Comparison of ENCODE assay signal across 16 cellular contexts in the genomic region with DNA sequence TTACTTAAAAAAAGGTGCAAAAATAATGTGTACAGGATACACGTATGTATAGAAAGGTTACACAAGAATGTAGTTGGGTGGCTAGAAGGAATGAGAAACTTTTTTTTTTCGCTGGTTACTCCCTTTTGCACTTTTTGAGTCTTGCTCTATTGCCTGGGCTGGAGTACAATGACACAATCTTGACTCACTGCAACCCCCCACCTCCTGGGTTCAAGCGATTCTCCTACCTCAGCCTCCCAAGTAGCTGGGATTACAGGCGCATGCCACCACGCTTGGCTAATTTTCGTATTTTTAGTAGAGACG. TPM values are rescaled to one million over a fixed set of nuclear protein-coding genes. Genes with fewer than 3 reads are reported as not detected.
A peak's percentile ranks its signal among the peaks of the same experiment; 100 is the strongest.
DNase-seq lines count a peak whose midpoint lies in the region; ATAC-seq and TF ChIP-seq lines count a peak whose summit lies in the region.
"Had no signal": no experiment of that assay in that cellular context is flagged by ENCODE, and none has a peak within 500 bp of the region (broad histone marks: within the 10 kb centered on the region; RNA-seq: fewer than 3 reads in every experiment).

No MANE protein-coding gene starts in this region.

- DNase-seq in HCEC 1CT (peak; percentile 26), mesothelial cell of epicardium (ENCODE audit: low spot score in 2 of 2, unreplicated experiment in 2 of 2) (no peak), GM10266 (ENCODE audit: extremely low spot score) (no peak), dedifferentiated amniotic fluid mesenchymal stem cell (ENCODE audit: extremely low spot score) (no peak)
- no peak for DNase-seq in activated T-helper 1 cell treated with anti-CD3 and anti-CD28 coated beads, Interleukin-12 subunit alpha, Interleukin-12 subunit beta, Interleukin-2, Interleukin-4 antibody, amounts not matched to agents 30 ng/mL and 10 ng/mL and 1 ng/mL, durations not matched to agents 14 hours and 24 hours and 36 hours (ENCODE audit: low spot score)
- DNase-seq: ACHN, DMS79, KBM-7, NCI-H1048, NCI-H1436, NCI-H1930, NCI-H526 had no signal

- peak overlapping the region; percentile 63 for H3K4me3 Mint-ChIP-seq in activated T-helper 17 cell treated with anti-CD3 and anti-CD28 coated beads, Interleukin-2, amount 50 U/mL, for 72 hours
- H3K4me3 Mint-ChIP-seq in mesothelial cell of epicardium, result no peak overlapping the region
- no peak overlapping the region for H3K4me3 Mint-ChIP-seq in activated T-helper 1 cell treated with anti-CD3 and anti-CD28 coated beads, Interleukin-12 subunit alpha, Interleukin-12 subunit beta, Interleukin-2, Interleukin-4 antibody, amounts not matched to agents 30 ng/mL and 10 ng/mL and 1 ng/mL, durations not matched to agents 14 hours and 24 hours and 36 hours

- H3K36me3 Mint-ChIP-seq in activated T-helper 17 cell treated with anti-CD3 and anti-CD28 coated beads, Interleukin-2, amount 50 U/mL, for 72 hours (ENCODE audit: low read depth), result peaks cover 71% of the 10 kb centered on the region
- peaks cover 27% of the 10 kb centered on the region for H3K36me3 Mint-ChIP-seq in mesothelial cell of epicardium
- peaks cover 38% of the 10 kb centered on the region for H3K36me3 Mint-ChIP-seq in activated T-helper 1 cell treated with anti-CD3 and anti-CD28 coated beads, Interleukin-12 subunit alpha, Interleukin-12 subunit beta, Interleukin-2, Interleukin-4 antibody, amounts not matched to agents 30 ng/mL and 10 ng/mL and 1 ng/mL, durations not matched to agents 14 hours and 24 hours and 36 hours (ENCODE audit: low read depth)

- peaks cover 0 to 5% (median 0%) of the 10 kb centered on the region in 11 experiments; a peak in 1 of 22 replicates for H3K9me3 ChIP-seq in BLaER1 treated with 17β-estradiol and CSF1 and Interleukin-3, amounts not matched to agents 10 nM and 100 nM (replicated peaks in 1 of 11)

- H3K27me3 ChIP-seq in BLaER1 treated with 17β-estradiol and CSF1 and Interleukin-3, amounts not matched to agents 10 nM and 100 nM, result no peaks in the 10 kb centered on the region

- H3K4me1 Mint-ChIP-seq in activated T-helper 17 cell treated with anti-CD3 and anti-CD28 coated beads, Interleukin-2, amount 50 U/mL, for 72 hours, result peaks cover 31% of the 10 kb centered on the region
- peaks cover 9% of the 10 kb centered on the region for H3K4me1 Mint-ChIP-seq in mesothelial cell of epicardium
- peaks cover 36% of the 10 kb centered on the region for H3K4me1 Mint-ChIP-seq in activated T-helper 1 cell treated with anti-CD3 and anti-CD28 coated beads, Interleukin-12 subunit alpha, Interleukin-12 subunit beta, Interleukin-2, Interleukin-4 antibody, amounts not matched to agents 30 ng/mL and 10 ng/mL and 1 ng/mL, durations not matched to agents 14 hours and 24 hours and 36 hours (ENCODE audit: low read depth)

- peaks cover 55 to 94% (median 84%) of the 10 kb centered on the region in 11 experiments for H3K36me3 ChIP-seq in BLaER1 treated with 17β-estradiol and CSF1 and Interleukin-3, amounts not matched to agents 10 nM and 100 nM

- no peaks in the 10 kb centered on the region for H3K9me3 Mint-ChIP-seq in activated T-helper 17 cell treated with anti-CD3 and anti-CD28 coated beads, Interleukin-2, amount 50 U/mL, for 72 hours
- no peaks in the 10 kb centered on the region for H3K9me3 Mint-ChIP-seq in mesothelial cell of epicardium
- H3K9me3 Mint-ChIP-seq in activated T-helper 1 cell treated with anti-CD3 and anti-CD28 coated beads, Interleukin-12 subunit alpha, Interleukin-12 subunit beta, Interleukin-2, Interleukin-4 antibody, amounts not matched to agents 30 ng/mL and 10 ng/mL and 1 ng/mL, durations not matched to agents 14 hours and 24 hours and 36 hours, result no peaks in the 10 kb centered on the region

- H3K4me1 ChIP-seq in BLaER1 treated with 17β-estradiol and CSF1 and Interleukin-3, amounts not matched to agents 10 nM and 100 nM, result peaks cover 4 to 30% (median 18%) of the 10 kb centered on the region in 10 experiments; a peak in 19 of 20 replicates

- H3K4me2 ChIP-seq in BLaER1 treated with 17β-estradiol and CSF1 and Interleukin-3, amounts not matched to agents 10 nM and 100 nM, result peak overlapping the region in 6 of 11 experiments; percentile 18 to 55 (median 38); a peak in 10 of 22 replicates

- peaks cover 36 to 99% (median 81%) of the 10 kb centered on the region in 11 experiments; a peak in 20 of 22 replicates for H4K20me1 ChIP-seq in BLaER1 treated with 17β-estradiol and CSF1 and Interleukin-3, amounts not matched to agents 10 nM and 100 nM

- TF ChIP-seq CTCF in mesothelial cell of epicardium (IDR thresholded peaks at IDR 0.05; ENCODE audit: unreplicated experiment), result no peak
- TF ChIP-seq CTCF in GM10266 (IDR thresholded peaks at IDR 0.05; ENCODE audit: control insufficient read depth, insufficient read depth, low read depth, missing control alignments), result no peak

- H3K27ac Mint-ChIP-seq in activated T-helper 17 cell treated with anti-CD3 and anti-CD28 coated beads, Interleukin-2, amount 50 U/mL, for 72 hours, result no peak overlapping the region
- peak overlapping the region; percentile 12 for H3K27ac Mint-ChIP-seq in mesothelial cell of epicardium
- H3K27ac Mint-ChIP-seq in activated T-helper 1 cell treated with anti-CD3 and anti-CD28 coated beads, Interleukin-12 subunit alpha, Interleukin-12 subunit beta, Interleukin-2, Interleukin-4 antibody, amounts not matched to agents 30 ng/mL and 10 ng/mL and 1 ng/mL, durations not matched to agents 14 hours and 24 hours and 36 hours, result no peak overlapping the region

- intact Hi-C loops in activated T-helper 1 cell treated with anti-CD3 and anti-CD28 coated beads, Interleukin-12 subunit alpha, Interleukin-12 subunit beta, Interleukin-2, Interleukin-4 antibody, amounts not matched to agents 30 ng/mL and 10 ng/mL and 1 ng/mL, durations not matched to agents 14 hours and 24 hours and 36 hours (cut with micrococcal nuclease), result no loop called here

- ATAC-seq in activated T-helper 17 cell treated with anti-CD3 and anti-CD28 coated beads, Interleukin-2, amount 50 U/mL, for 72 hours (replicated peaks), result no peak
- ATAC-seq: Right ventricle myocardium inferior had no signal

- H3K27ac ChIP-seq in BLaER1 treated with 17β-estradiol and CSF1 and Interleukin-3, amounts not matched to agents 10 nM and 100 nM, result no peak overlapping the region
- H3K27ac ChIP-seq: C4-2B had no signal

- no peak overlapping the region for H3K4me3 ChIP-seq in BLaER1 treated with 17β-estradiol and CSF1 and Interleukin-3, amounts not matched to agents 10 nM and 100 nM

- H3K27me3 Mint-ChIP-seq in activated T-helper 17 cell treated with anti-CD3 and anti-CD28 coated beads, Interleukin-2, amount 50 U/mL, for 72 hours, result no peaks in the 10 kb centered on the region
- H3K27me3 Mint-ChIP-seq in mesothelial cell of epicardium (ENCODE audit: low read depth), result no peaks in the 10 kb centered on the region
- no peaks in the 10 kb centered on the region for H3K27me3 Mint-ChIP-seq in activated T-helper 1 cell treated with anti-CD3 and anti-CD28 coated beads, Interleukin-12 subunit alpha, Interleukin-12 subunit beta, Interleukin-2, Interleukin-4 antibody, amounts not matched to agents 30 ng/mL and 10 ng/mL and 1 ng/mL, durations not matched to agents 14 hours and 24 hours and 36 hours (ENCODE audit: insufficient read depth)

- H3K9ac ChIP-seq in BLaER1 treated with 17β-estradiol and CSF1 and Interleukin-3, amounts not matched to agents 10 nM and 100 nM, result no peak overlapping the region

RNA-seq across cellular contexts. Expression of gene FBXW11, which starts 15.8 kb away (rescaled TPM):
- total RNA-seq in activated T-helper 17 cell treated with anti-CD3 and anti-CD28 coated beads, Interleukin-2, amount 50 U/mL, for 72 hours, result 10 to 100 TPM; 48.1 to 51.4 TPM
- 62.1 to 64.4 TPM (median 64.1 TPM) in 3 replicates for total RNA-seq in mesothelial cell of epicardium
- 55.6 and 57.9 TPM in 2 replicates for total RNA-seq in activated T-helper 1 cell treated with anti-CD3 and anti-CD28 coated beads, Interleukin-12 subunit alpha, Interleukin-12 subunit beta, Interleukin-2, Interleukin-4 antibody, amounts not matched to agents 30 ng/mL and 10 ng/mL and 1 ng/mL, durations not matched to agents 14 hours and 24 hours and 36 hours
